In genomic region chr17:78375401-78376079, GRCh38 we compare ENCODE assay signal across 9 cellular contexts. TPM values are rescaled to one million over a fixed set of nuclear protein-coding genes. Genes with fewer than 3 reads are reported as not detected.
DNase-seq lines count a peak whose midpoint lies in the region; ATAC-seq and TF ChIP-seq lines count a peak whose summit lies in the region.
"Had no signal": no experiment of that assay in that cellular context is flagged by ENCODE, and none has a peak within 500 bp of the region (broad histone marks: within the 10 kb centered on the region; RNA-seq: fewer than 3 reads in every experiment).

No MANE protein-coding gene starts in this region.

- TF ChIP-seq CTCF in heart left ventricle (IDR thresholded peaks at IDR 0.05), result no peak
- TF ChIP-seq CTCF in sigmoid colon (IDR thresholded peaks at IDR 0.05), result no peak
- TF ChIP-seq CTCF in GM20000 (IDR thresholded peaks at IDR 0.05; ENCODE audit: extremely low read depth, missing control alignments), result no peak

- peak overlapping the region; percentile 54 for H3K4me3 ChIP-seq in adipocyte (ENCODE audit: low read length)
- no peak overlapping the region for H3K4me3 ChIP-seq in heart left ventricle
- no peak overlapping the region for H3K4me3 ChIP-seq in sigmoid colon

- peak overlapping the region in 9 of 12 donors; percentile 11 to 98 (median 49) for H3K27ac ChIP-seq in heart left ventricle
- H3K27ac ChIP-seq in sigmoid colon, result peak overlapping the region in 3 of 4 donors; percentile 59 to 71 (median 65)

- ATAC-seq in heart left ventricle (peak in 2 of 4 donors; percentile 46 to 60), GM18870 (IDR thresholded peaks at IDR 0.05; ENCODE audit: unreplicated experiment) (no peak)
- ATAC-seq: T-helper 17 cell had no signal

- no peaks in the 10 kb centered on the region for H3K36me3 ChIP-seq in adipocyte (ENCODE audit: control insufficient read depth, insufficient read depth, low read length, severe bottlenecking)
- peaks cover 0 to 4% (median 0%) of the 10 kb centered on the region in 9 donors for H3K36me3 ChIP-seq in heart left ventricle
- H3K36me3 ChIP-seq in sigmoid colon, result no peaks in the 10 kb centered on the region

- no peaks in the 10 kb centered on the region for H3K27me3 ChIP-seq in adipocyte (replicated peaks; ENCODE audit: control insufficient read depth, insufficient read depth, low read length)
- no peaks in the 10 kb centered on the region for H3K27me3 ChIP-seq in heart left ventricle
- H3K27me3 ChIP-seq in sigmoid colon, result no peaks in the 10 kb centered on the region

- peak overlapping the region; percentile 53 for H3K9ac ChIP-seq in adipocyte (ENCODE audit: low read length)

- DNase-seq in H4 (ENCODE audit: low spot score) (peak; percentile 86), adipocyte (ENCODE audit: low read depth) (peak; percentile 96), heart left ventricle (peak in 3 of 5 donors; percentile 16 to 63 (median 50)), sigmoid colon (peak; percentile 87), GM20000 (ENCODE audit: low spot score) (no peak), NCI-H187 (lab: John Stamatoyannopoulos, UW) (no peak), cerebellum (ENCODE audit: low spot score) (no peak)
- DNase-seq: T-helper 17 cell had no signal

- no peak for TF ChIP-seq POLR2A in heart left ventricle (IDR thresholded peaks at IDR 0.05)
- TF ChIP-seq POLR2A in sigmoid colon (IDR thresholded peaks at IDR 0.05), result no peak

- peak in 2 of 4 donors; percentile 66 to 82 for TF ChIP-seq EP300 in sigmoid colon (IDR thresholded peaks at IDR 0.05)

- intact Hi-C loops in heart left ventricle (cut with DNase I) (loop anchor here in 1 of 10 donors (2.0 kb wide), 1 partner anchor 45 kb away; no protein-coding TSS in a partner anchor), sigmoid colon (cut with DNase I) (no loop called here)

- H3K9me3 ChIP-seq in adipocyte (ENCODE audit: control insufficient read depth, low read length), result no peaks in the 10 kb centered on the region
- H3K9me3 ChIP-seq in heart left ventricle, result no peaks in the 10 kb centered on the region
- H3K9me3 ChIP-seq in sigmoid colon, result no peaks in the 10 kb centered on the region

- WGBS in heart left ventricle, 4 donors, result 65 to 74% (median 69%) methylated on average over 9 of the region's 9 CpGs
- WGBS in sigmoid colon, 2 donors, result 64 to 66% methylated on average over 9 of the region's 9 CpGs

- peaks cover 66% of the 10 kb centered on the region for H3K4me1 ChIP-seq in adipocyte (ENCODE audit: control insufficient read depth, insufficient read depth, low read length)
- peaks cover 3 to 76% (median 19%) of the 10 kb centered on the region in 12 donors for H3K4me1 ChIP-seq in heart left ventricle
- peaks cover 0 to 44% (median 28%) of the 10 kb centered on the region in 4 donors for H3K4me1 ChIP-seq in sigmoid colon

RNA-seq across cellular contexts. Expression of gene PGS1, which starts 2.9 kb away (rescaled TPM):
- total RNA-seq in H4 (2014; rRNA removed; shearing (Covaris generic)), result 20.4 and 27.5 TPM in 2 replicates
- total RNA-seq in heart left ventricle, result 10 to 100 TPM; 14.2 to 32.8 (median 17.3) TPM
- 10 to 100 TPM; 11.9 to 24.6 TPM for polyA plus RNA-seq in heart left ventricle
- 10 to 100 TPM; 20.0 to 36.3 (median 29.0) TPM for total RNA-seq in sigmoid colon
- polyA plus RNA-seq in sigmoid colon, result 10 to 100 TPM in 2 of 3 donors, 1 to 10 TPM in 1; 9.9 to 36.9 (median 16.8) TPM
- 41.8 TPM for total RNA-seq in cerebellum

RNA-seq across cellular contexts. Expression of gene SOCS3, which starts 15.7 kb away (rescaled TPM):
- 29.2 and 43.0 TPM in 2 replicates for total RNA-seq in H4 (2014; rRNA removed; shearing (Covaris generic))
- total RNA-seq in heart left ventricle, result 100 to 1,000 TPM in 1 of 9 donors, 10 to 100 TPM in 5, 1 to 10 TPM in 3; 4.6 to 134 (median 18.4) TPM
- polyA plus RNA-seq in heart left ventricle, result 10 to 100 TPM; 15.2 to 15.9 TPM
- total RNA-seq in sigmoid colon, result 100 to 1,000 TPM in 2 of 4 donors, 10 to 100 TPM in 2; 10.3 to 499 (median 82.9) TPM
- polyA plus RNA-seq in sigmoid colon, result 10 to 100 TPM; 11.1 to 64.5 (median 28.2) TPM
- total RNA-seq in cerebellum, result 10.7 TPM

Comparison
In these comparisons a context has a peak if more than half of its experiments do, and no peak if none do; other contexts are left out.
1. DNase-seq: peak in H4 (single experiment), adipocyte (single experiment), heart left ventricle (3 of 5) and sigmoid colon (single experiment); none in GM20000 (single experiment), NCI-H187 (0 of 2) and cerebellum (single experiment).